8 cellular contexts compared by ENCODE assay signal in genomic region chr5:87268126-87268969, GRCh38. TPM values are rescaled to one million over a fixed set of nuclear protein-coding genes. Genes with fewer than 3 reads are reported as not detected.
DNase-seq lines count a peak whose midpoint lies in the region; ATAC-seq and FAIRE-seq lines count a peak whose summit lies in the region.

No MANE protein-coding gene starts in this region.

- peaks cover 28% of the 10 kb centered on the region for H3K4me1 Mint-ChIP-seq in activated CD8-positive, alpha-beta memory T cell treated with anti-CD3 and anti-CD28 coated beads, Interleukin-2, amount 10 ng/mL, durations not matched to agents 7 days and 5 days

- no peak overlapping the region for H2AK5ac ChIP-seq in mesendoderm (ENCODE audit: low read length)

- H3K27me3 ChIP-seq in endocrine pancreas (ENCODE audit: control insufficient read depth, insufficient read depth, low read length): no peaks in the 10 kb centered on the region
- H3K27me3 ChIP-seq in mesendoderm (ENCODE audit: insufficient read depth, low read length, poor library complexity): no peaks in the 10 kb centered on the region

- peak overlapping the region; percentile 58 for H3K4ac ChIP-seq in mesendoderm (ENCODE audit: low read depth, low read length)

- H3K4me3 ChIP-seq in endocrine pancreas (ENCODE audit: control insufficient read depth, insufficient read depth, low read length) (peak overlapping the region; percentile 97), mesendoderm (ENCODE audit: low read length) (peak overlapping the region; percentile 98)

- H2BK5ac ChIP-seq in mesendoderm (ENCODE audit: low read length): peak overlapping the region; percentile 96

- H4K8ac ChIP-seq in mesendoderm (ENCODE audit: low read depth, low read length): no peak overlapping the region

- H3K4me3 Mint-ChIP-seq in activated CD8-positive, alpha-beta memory T cell treated with anti-CD3 and anti-CD28 coated beads, Interleukin-2, amount 10 ng/mL, durations not matched to agents 7 days and 5 days: peak overlapping the region; percentile 97

- peak overlapping the region; percentile 88 for H3K18ac ChIP-seq in mesendoderm (ENCODE audit: low read length)

- H3K4me1 ChIP-seq in endocrine pancreas (ENCODE audit: control insufficient read depth, insufficient read depth, low read length): peaks cover 10% of the 10 kb centered on the region
- peaks cover 3% of the 10 kb centered on the region for H3K4me1 ChIP-seq in mesendoderm (ENCODE audit: control insufficient read depth, low read depth, low read length)

- peak overlapping the region; percentile 90 for H3K27ac ChIP-seq in mesendoderm (ENCODE audit: low read depth, low read length)

- peak overlapping the region; percentile 85 for H3K9ac ChIP-seq in endocrine pancreas (ENCODE audit: control insufficient read depth, insufficient read depth, low read length)
- peak overlapping the region; percentile 99 for H3K9ac ChIP-seq in mesendoderm (ENCODE audit: low read length)

- DNase-seq in A172 (ENCODE audit: low spot score) (peak; percentile 47), GM18507 (ENCODE audit: extremely low spot score, insufficient read length, low read depth) (peak; percentile 55), NCI-H510A (lab: John Stamatoyannopoulos, UW) (peak; percentile 38), mesendoderm (peak; percentile 77)
- DNase-seq in activated CD8-positive, alpha-beta memory T cell treated with anti-CD3 and anti-CD28 coated beads, Interleukin-2, amount 10 ng/mL, durations not matched to agents 7 days and 5 days: peak; percentile 81
- peak; percentile 20 for DNase-seq in stimulated activated CD8-positive, alpha-beta memory T cell treated with anti-CD3 and anti-CD28 coated beads, Interleukin-15, amount 100 ng/mL, for 1 hour (ENCODE audit: low read depth)

- CTCF ChIA-PET in activated CD8-positive, alpha-beta memory T cell treated with anti-CD3 and anti-CD28 coated beads, Interleukin-2, amount 10 ng/mL, durations not matched to agents 7 days and 5 days (lab: Charles Lee): interaction anchor here (0.8 to 2.2 kb wide), 6 partner anchors 16 to 256 kb away, joined by 3 to 8 read pairs (median 4); no protein-coding TSS in a partner anchor

- H3K36me3 ChIP-seq in endocrine pancreas (ENCODE audit: control insufficient read depth, insufficient read depth, low read length): no peaks in the 10 kb centered on the region
- no peaks in the 10 kb centered on the region for H3K36me3 ChIP-seq in mesendoderm (ENCODE audit: control insufficient read depth, insufficient read depth, low read length)

- FAIRE-seq in GM18507 (lab: Jason Lieb, UNC): peak; percentile 35

- peak overlapping the region; percentile 94 for H3K27ac Mint-ChIP-seq in activated CD8-positive, alpha-beta memory T cell treated with anti-CD3 and anti-CD28 coated beads, Interleukin-2, amount 10 ng/mL, durations not matched to agents 7 days and 5 days

- no peaks in the 10 kb centered on the region for H3K9me3 ChIP-seq in endocrine pancreas (ENCODE audit: control insufficient read depth, low read length)

- no peak overlapping the region for H2BK15ac ChIP-seq in mesendoderm (replicated peaks; ENCODE audit: low read depth)

- H3K36me3 Mint-ChIP-seq in activated CD8-positive, alpha-beta memory T cell treated with anti-CD3 and anti-CD28 coated beads, Interleukin-2, amount 10 ng/mL, durations not matched to agents 7 days and 5 days: peaks cover 15% of the 10 kb centered on the region

- H3K79me2 ChIP-seq in mesendoderm (ENCODE audit: control insufficient read depth, insufficient read depth, low read length): peaks cover 21% of the 10 kb centered on the region

- H3K23ac ChIP-seq in mesendoderm (ENCODE audit: low read length): peak overlapping the region; percentile 66

- H3K4me2 ChIP-seq in mesendoderm (ENCODE audit: low read length): peak overlapping the region; percentile 78

- H4K5ac ChIP-seq in mesendoderm (ENCODE audit: low read length): no peak overlapping the region

- peaks cover 6% of the 10 kb centered on the region for H3K27me3 Mint-ChIP-seq in activated CD8-positive, alpha-beta memory T cell treated with anti-CD3 and anti-CD28 coated beads, Interleukin-2, amount 10 ng/mL, durations not matched to agents 7 days and 5 days

- WGBS in mesendoderm (ENCODE audit: extremely low coverage, insufficient coverage, low lambda C conversion rate): no CpG with 5 or more reads among the region's 49 CpGs

- ATAC-seq in HG02943 (IDR thresholded peaks at IDR 0.05; ENCODE audit: low read depth, unreplicated experiment): peak; percentile 53
- ATAC-seq in activated CD8-positive, alpha-beta memory T cell treated with anti-CD3 and anti-CD28 coated beads, Interleukin-2, amount 10 ng/mL, durations not matched to agents 7 days and 5 days: peak; percentile 79

- no peak overlapping the region for H2BK120ac ChIP-seq in mesendoderm (ENCODE audit: low read depth, low read length)

- no peaks in the 10 kb centered on the region for H3K9me3 Mint-ChIP-seq in activated CD8-positive, alpha-beta memory T cell treated with anti-CD3 and anti-CD28 coated beads, Interleukin-2, amount 10 ng/mL, durations not matched to agents 7 days and 5 days (ENCODE audit: low read depth)

- H3K56ac ChIP-seq in mesendoderm (ENCODE audit: low read length): peak overlapping the region; percentile 98

- peaks cover 1% of the 10 kb centered on the region for H3K79me1 ChIP-seq in mesendoderm (ENCODE audit: low read length)

RNA-seq across cellular contexts. Expression of gene RASA1, which starts 0.7 kb away (rescaled TPM):
- 28.2 and 33.9 TPM in 2 replicates for total RNA-seq in A172 (2014; rRNA removed; shearing (Covaris generic))
- 10 to 100 TPM; 15.4 to 22.1 TPM for total RNA-seq in activated CD8-positive, alpha-beta memory T cell treated with anti-CD3 and anti-CD28 coated beads, Interleukin-2, amount 10 ng/mL, durations not matched to agents 7 days and 5 days
- polyA plus RNA-seq in mesendoderm (2013, experiment 1 of 2): 28.8 TPM
- 29.0 TPM for polyA plus RNA-seq in mesendoderm (2013, experiment 2 of 2)

Comparison
In these comparisons a context has a peak if more than half of its experiments do, and no peak if none do; other contexts are left out.
1. Peak in every context shown above with its lines: DNase-seq, ATAC-seq, H3K4me3 ChIP-seq and H3K27ac ChIP-seq.
2. DNase-seq: peak in every context shown above with its lines; median percentile 81 in activated CD8-positive, alpha-beta memory T cell treated with anti-CD3 and anti-CD28 coated beads, Interleukin-2, amount 10 ng/mL, durations not matched to agents 7 days and 5 days; 77 in mesendoderm; 55 in GM18507; 47 in A172; 38 in NCI-H510A; 20 in stimulated activated CD8-positive, alpha-beta memory T cell treated with anti-CD3 and anti-CD28 coated beads, Interleukin-15, amount 100 ng/mL, for 1 hour.